ENCODE assay signal across 39 cellular contexts in genomic region chr7:142142702-142143101, GRCh38. TPM values are rescaled to one million over a fixed set of nuclear protein-coding genes. Genes with fewer than 3 reads are reported as not detected.
"Had no signal": no experiment of that assay in that cellular context is flagged by ENCODE, and none has a peak within 500 bp of the region (broad histone marks: within the 10 kb centered on the region; RNA-seq: fewer than 3 reads in every experiment).

No MANE protein-coding gene starts in this region.

- H3K36me3 ChIP-seq: MG63 had no signal

- H3K4me3 ChIP-seq: MG63 had no signal

- H3K27me3 ChIP-seq: MG63 had no signal

- H3K9me3 ChIP-seq: MG63 had no signal

- DNase-seq: Karpas-422, Kasumi-1, MG63, MM.1S, MV-4-11, NCI-H1048, NCI-H1092, NCI-H1092 treated with DMSO at 0.1 percent for 48 hours, NCI-H1105, NCI-H1105 treated with DMSO at 0.1 percent for 48 hours, NCI-H1417, NCI-H1417 treated with DMSO at 0.1 percent for 48 hours, NCI-H1436, NCI-H1436 treated with DMSO at 0.1 percent for 48 hours, NCI-H146, NCI-H1694, NCI-H1694 treated with DMSO at 0.1 percent for 48 hours, NCI-H187, NCI-H187 treated with DMSO at 0.1 percent for 48 hours, NCI-H1930, NCI-H2029, NCI-H2029 treated with DMSO at 0.1 percent for 48 hours, NCI-H2081, NCI-H2081 treated with DMSO at 0.1 percent for 48 hours, NCI-H2107, NCI-H2171, NCI-H2171 treated with DMSO at 0.1 percent for 48 hours, NCI-H2227 treated with DMSO at 0.1 percent for 48 hours, NCI-H226, NCI-H345, NCI-H446, NCI-H446 treated with DMSO at 0.1 percent for 48 hours, NCI-H510A, NCI-H510A treated with DMSO at 0.1 percent for 48 hours, NCI-H524 had no signal

RNA-seq across cellular contexts. Expression of gene MGAM2, which starts 31.2 kb away (rescaled TPM):
- total RNA-seq: LHCN-M2, M059J, MCF 10A, NCI-H460 had no signal
